In genomic region chr3:64028754-64029153, GRCh38 we compare ENCODE assay signal across 1 cellular context.
TF ChIP-seq lines count a peak whose summit lies in the region.

No MANE protein-coding gene starts in this region.

TF ChIP-seq in A549, 52 proteins besides CTCF, POLR2A, EP300 and RAD21 (continued from another document):
- no peak for TF ChIP-seq E2F6 (IDR thresholded peaks at IDR 0.05; ENCODE audit: borderline replicate concordance, low read depth)
- TF ChIP-seq MAZ (IDR thresholded peaks at IDR 0.05; ENCODE audit: borderline replicate concordance, low read depth, low read length) = no peak
- TF ChIP-seq, protein P1, sequence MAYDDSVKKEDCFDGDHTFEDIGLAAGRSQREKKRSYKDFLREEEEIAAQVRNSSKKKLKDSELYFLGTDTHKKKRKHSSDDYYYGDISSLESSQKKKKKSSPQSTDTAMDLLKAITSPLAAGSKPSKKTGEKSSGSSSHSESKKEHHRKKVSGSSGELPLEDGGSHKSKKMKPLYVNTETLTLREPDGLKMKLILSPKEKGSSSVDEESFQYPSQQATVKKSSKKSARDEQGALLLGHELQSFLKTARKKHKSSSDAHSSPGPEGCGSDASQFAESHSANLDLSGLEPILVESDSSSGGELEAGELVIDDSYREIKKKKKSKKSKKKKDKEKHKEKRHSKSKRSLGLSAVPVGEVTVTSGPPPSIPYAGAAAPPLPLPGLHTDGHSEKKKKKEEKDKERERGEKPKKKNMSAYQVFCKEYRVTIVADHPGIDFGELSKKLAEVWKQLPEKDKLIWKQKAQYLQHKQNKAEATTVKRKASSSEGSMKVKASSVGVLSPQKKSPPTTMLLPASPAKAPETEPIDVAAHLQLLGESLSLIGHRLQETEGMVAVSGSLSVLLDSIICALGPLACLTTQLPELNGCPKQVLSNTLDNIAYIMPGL (CRISPR knock-in tag; IDR thresholded peaks at IDR 0.05; ENCODE audit: borderline replicate concordance) = no peak
- TF ChIP-seq FOXS1 (CRISPR knock-in tag; IDR thresholded peaks at IDR 0.05) = no peak
- TF ChIP-seq CBX8 (IDR thresholded peaks at IDR 0.05) = no peak
